15 cellular contexts compared by ENCODE assay signal in the genomic region with DNA sequence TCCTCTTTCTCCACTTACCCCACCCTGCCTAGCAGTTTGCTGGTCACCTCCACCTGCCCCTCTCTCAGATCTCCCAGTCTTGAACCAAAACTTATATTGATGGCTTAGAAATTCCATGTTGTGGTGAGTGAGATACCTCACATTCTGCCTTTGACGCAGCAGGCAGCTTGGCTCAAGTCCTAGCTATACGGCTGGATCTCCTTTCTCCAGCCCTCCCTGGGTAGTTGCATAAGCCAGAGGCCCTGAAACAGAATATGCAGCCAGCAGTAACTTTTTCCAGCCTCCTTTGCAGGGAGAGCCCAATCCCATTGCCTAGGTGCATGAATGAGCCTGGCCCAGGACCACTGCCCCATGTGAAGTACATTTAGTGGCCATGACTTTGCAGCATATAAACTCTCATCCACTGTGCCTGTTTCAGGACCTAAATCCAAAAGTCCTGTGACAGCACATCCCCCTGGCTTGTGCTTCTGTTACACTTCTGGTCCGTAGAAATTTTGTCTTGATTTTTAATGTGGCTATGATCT.
"Had no signal": no experiment of that assay in that cellular context is flagged by ENCODE, and none has a peak within 500 bp of the region (broad histone marks: within the 10 kb centered on the region; RNA-seq: fewer than 3 reads in every experiment).

No MANE protein-coding gene starts in this region.

- H3K27ac Mint-ChIP-seq: activated CD4-positive, alpha-beta T cell treated with anti-CD3 and anti-CD28 coated beads for 36 hours; activated CD8-positive, alpha-beta T cell treated with anti-CD3 and anti-CD28 coated beads, Interleukin-2, amount 10 ng/mL, durations not matched to agents 7 days and 5 days; activated naive CD8-positive, alpha-beta T cell treated with anti-CD3 and anti-CD28 coated beads, Interleukin-2, amount 50 U/mL, for 24 hours; effector memory CD8-positive, alpha-beta T cell had no signal

- H3K27me3 ChIP-seq: breast epithelium, heart left ventricle had no signal

- H3K36me3 ChIP-seq: breast epithelium, heart left ventricle, WERI-Rb-1 had no signal

- DNase-seq: activated CD4-positive, alpha-beta T cell treated with anti-CD3 and anti-CD28 coated beads for 36 hours; activated CD8-positive, alpha-beta memory T cell treated with anti-CD3 and anti-CD28 coated beads, Interleukin-2, amount 50 U/mL, for 48 hours; activated CD8-positive, alpha-beta T cell treated with anti-CD3 and anti-CD28 coated beads, Interleukin-2, amount 10 ng/mL, durations not matched to agents 7 days and 5 days; activated naive CD4-positive, alpha-beta T cell treated with Interleukin-2 at 50 U/mL for 16 hours; activated naive CD8-positive, alpha-beta T cell treated with anti-CD3 and anti-CD28 coated beads, Interleukin-2, amount 50 U/mL, for 24 hours; effector memory CD8-positive, alpha-beta T cell; heart left ventricle; left ventricle myocardium superior; SK-N-SH; T-helper 1 cell; WERI-Rb-1 had no signal

- H3K4me1 Mint-ChIP-seq: activated CD4-positive, alpha-beta T cell treated with anti-CD3 and anti-CD28 coated beads for 36 hours; activated naive CD8-positive, alpha-beta T cell treated with anti-CD3 and anti-CD28 coated beads, Interleukin-2, amount 50 U/mL, for 24 hours had no signal

- H3K27ac ChIP-seq: breast epithelium, epithelial cell of prostate, heart left ventricle, parathyroid adenoma, skin epidermis, WERI-Rb-1 had no signal

- H3K9me2 ChIP-seq: SK-N-SH had no signal

- H2AFZ ChIP-seq: parathyroid adenoma had no signal

- H3K4me3 ChIP-seq: breast epithelium, heart left ventricle, skin epidermis had no signal

- H3K4me3 Mint-ChIP-seq: activated CD4-positive, alpha-beta T cell treated with anti-CD3 and anti-CD28 coated beads for 36 hours; activated CD8-positive, alpha-beta T cell treated with anti-CD3 and anti-CD28 coated beads, Interleukin-2, amount 10 ng/mL, durations not matched to agents 7 days and 5 days; activated naive CD8-positive, alpha-beta T cell treated with anti-CD3 and anti-CD28 coated beads, Interleukin-2, amount 50 U/mL, for 24 hours; effector memory CD8-positive, alpha-beta T cell had no signal

- H3K9ac ChIP-seq: parathyroid adenoma, SK-N-SH had no signal

- H3K79me2 ChIP-seq: parathyroid adenoma had no signal

- H3K4me2 ChIP-seq: SK-N-SH had no signal

- ATAC-seq: activated CD4-positive, alpha-beta T cell treated with anti-CD3 and anti-CD28 coated beads for 36 hours; activated CD8-positive, alpha-beta T cell treated with anti-CD3 and anti-CD28 coated beads, Interleukin-2, amount 10 ng/mL, durations not matched to agents 7 days and 5 days; activated naive CD8-positive, alpha-beta T cell treated with anti-CD3 and anti-CD28 coated beads, Interleukin-2, amount 50 U/mL, for 24 hours; effector memory CD8-positive, alpha-beta T cell; left ventricle myocardium superior had no signal

- H3K4me1 ChIP-seq: breast epithelium, parathyroid adenoma had no signal
